Comparison of ENCODE assay signal across 1 cellular context in genomic region chr5:76402880-76403712, GRCh38.
A peak's percentile ranks its signal among the peaks of the same experiment; 100 is the strongest.
TF ChIP-seq lines count a peak whose summit lies in the region.

TSS of gene IQGAP2 (plus strand) at chr5:76403285. CDS start at chr5:76403546, 261 bp downstream.

TF ChIP-seq in HepG2, 621 proteins besides CTCF, POLR2A, EP300 and RAD21 (continued from another document and continues in another):
- no peak for TF ChIP-seq DMTF1 (CRISPR knock-in tag; IDR thresholded peaks at IDR 0.05)
- TF ChIP-seq PBX3 (CRISPR knock-in tag; IDR thresholded peaks at IDR 0.05; ENCODE audit: borderline replicate concordance), result no peak
- TF ChIP-seq ZHX2 (IDR thresholded peaks at IDR 0.05; ENCODE audit: low read depth), result 0 out of 2 replicates have a peak, but pooled peaks have one; percentile 16
- TF ChIP-seq ZHX2 (CRISPR knock-in tag; IDR thresholded peaks at IDR 0.05; ENCODE audit: borderline replicate concordance), result no peak
- TF ChIP-seq SP5 (CRISPR knock-in tag; IDR thresholded peaks at IDR 0.05; ENCODE audit: borderline replicate concordance, low read depth), result peak; percentile 72
- TF ChIP-seq ZNF263 (CRISPR knock-in tag; IDR thresholded peaks at IDR 0.05), result no peak
- peak; percentile 68; the same call in 1 of the 2 replicates for TF ChIP-seq MEIS2 (CRISPR knock-in tag; IDR thresholded peaks at IDR 0.05)
- TF ChIP-seq ZNF672 (CRISPR knock-in tag; IDR thresholded peaks at IDR 0.05), result no peak
- peak; percentile 81 for TF ChIP-seq MXD3 (CRISPR knock-in tag; IDR thresholded peaks at IDR 0.05)
- TF ChIP-seq THAP7 (CRISPR knock-in tag; IDR thresholded peaks at IDR 0.05), result no peak
- TF ChIP-seq ASH2L (IDR thresholded peaks at IDR 0.05; ENCODE audit: insufficient read length, low read depth, low read length), result peak; percentile 61
- TF ChIP-seq ZNF280D (CRISPR knock-in tag; IDR thresholded peaks at IDR 0.05), result no peak
- no peak for TF ChIP-seq ZNF460 (CRISPR knock-in tag; IDR thresholded peaks at IDR 0.05; ENCODE audit: borderline replicate concordance)
- TF ChIP-seq RXRA (CRISPR knock-in tag; IDR thresholded peaks at IDR 0.05), result no peak; the same call in 1 of the 2 replicates
- peak; percentile 22; the same call in 1 of the 2 replicates for TF ChIP-seq ZNF629 (CRISPR knock-in tag; conservative IDR thresholded peaks at IDR 0.05)
- TF ChIP-seq NR2C2 (CRISPR knock-in tag; IDR thresholded peaks at IDR 0.05; ENCODE audit: borderline replicate concordance), result 0 out of 2 replicates have a peak, but pooled peaks have one; percentile 21
- no peak for TF ChIP-seq YEATS2 (CRISPR knock-in tag; IDR thresholded peaks at IDR 0.05; ENCODE audit: borderline replicate concordance)
- no peak for TF ChIP-seq ZNF552 (CRISPR knock-in tag; IDR thresholded peaks at IDR 0.05; ENCODE audit: borderline replicate concordance)
- 0 out of 2 replicates have a peak, but pooled peaks have one; percentile 21 for TF ChIP-seq ATF7-NPFF (CRISPR knock-in tag; IDR thresholded peaks at IDR 0.05; ENCODE audit: low read depth)
- no peak for TF ChIP-seq ZNF792 (CRISPR knock-in tag; IDR thresholded peaks at IDR 0.05)
- TF ChIP-seq ZNF558 (CRISPR knock-in tag; IDR thresholded peaks at IDR 0.05; ENCODE audit: borderline replicate concordance), result no peak
- no peak for TF ChIP-seq ZBTB21 (CRISPR knock-in tag; IDR thresholded peaks at IDR 0.05)
- peak; percentile 84; the same call in 1 of the 2 replicates for TF ChIP-seq ZNF333 (CRISPR knock-in tag; IDR thresholded peaks at IDR 0.05; ENCODE audit: borderline replicate concordance)
- TF ChIP-seq USF2 (IDR thresholded peaks at IDR 0.05; ENCODE audit: low read depth, low read length), result no peak
- TF ChIP-seq USF2 (CRISPR knock-in tag; IDR thresholded peaks at IDR 0.05; ENCODE audit: borderline replicate concordance), result no peak
- TF ChIP-seq GTF2F1 (IDR thresholded peaks at IDR 0.05; ENCODE audit: low read length), result no peak
- no peak for TF ChIP-seq RELA (CRISPR knock-in tag; IDR thresholded peaks at IDR 0.05)
- no peak for TF ChIP-seq MAFG (CRISPR knock-in tag; IDR thresholded peaks at IDR 0.05)
- TF ChIP-seq ZNF138 (CRISPR knock-in tag; IDR thresholded peaks at IDR 0.05; ENCODE audit: low read depth), result no peak
- TF ChIP-seq SOX13 (IDR thresholded peaks at IDR 0.05), result no peak
- peak in 1 of 2 experiments; percentile 59; a peak in 1 of 4 replicates for TF ChIP-seq SOX13 (CRISPR knock-in tag; conservative IDR thresholded peaks at IDR 0.05 in 1 of 2, IDR thresholded peaks at IDR 0.05 in 1 of 2)
- TF ChIP-seq ZNF24 (IDR thresholded peaks at IDR 0.05), result 0 out of 2 replicates have a peak, but pooled peaks have one; percentile 17
- no peak for TF ChIP-seq ZUFSP (CRISPR knock-in tag; IDR thresholded peaks at IDR 0.05; ENCODE audit: borderline replicate concordance)
- TF ChIP-seq SIN3A (IDR thresholded peaks at IDR 0.05; ENCODE audit: borderline replicate concordance, low read depth, low read length), result peak; percentile 62; the same call in 1 of the 2 replicates
- TF ChIP-seq ZFYVE20 (CRISPR knock-in tag; IDR thresholded peaks at IDR 0.05; ENCODE audit: borderline replicate concordance, low read depth), result no peak
- peak; percentile 80; the same call in 1 of the 2 replicates for TF ChIP-seq NRL (CRISPR knock-in tag; IDR thresholded peaks at IDR 0.05; ENCODE audit: borderline replicate concordance)
